Comparison of ENCODE assay signal across 8 cellular contexts in the genomic region with DNA sequence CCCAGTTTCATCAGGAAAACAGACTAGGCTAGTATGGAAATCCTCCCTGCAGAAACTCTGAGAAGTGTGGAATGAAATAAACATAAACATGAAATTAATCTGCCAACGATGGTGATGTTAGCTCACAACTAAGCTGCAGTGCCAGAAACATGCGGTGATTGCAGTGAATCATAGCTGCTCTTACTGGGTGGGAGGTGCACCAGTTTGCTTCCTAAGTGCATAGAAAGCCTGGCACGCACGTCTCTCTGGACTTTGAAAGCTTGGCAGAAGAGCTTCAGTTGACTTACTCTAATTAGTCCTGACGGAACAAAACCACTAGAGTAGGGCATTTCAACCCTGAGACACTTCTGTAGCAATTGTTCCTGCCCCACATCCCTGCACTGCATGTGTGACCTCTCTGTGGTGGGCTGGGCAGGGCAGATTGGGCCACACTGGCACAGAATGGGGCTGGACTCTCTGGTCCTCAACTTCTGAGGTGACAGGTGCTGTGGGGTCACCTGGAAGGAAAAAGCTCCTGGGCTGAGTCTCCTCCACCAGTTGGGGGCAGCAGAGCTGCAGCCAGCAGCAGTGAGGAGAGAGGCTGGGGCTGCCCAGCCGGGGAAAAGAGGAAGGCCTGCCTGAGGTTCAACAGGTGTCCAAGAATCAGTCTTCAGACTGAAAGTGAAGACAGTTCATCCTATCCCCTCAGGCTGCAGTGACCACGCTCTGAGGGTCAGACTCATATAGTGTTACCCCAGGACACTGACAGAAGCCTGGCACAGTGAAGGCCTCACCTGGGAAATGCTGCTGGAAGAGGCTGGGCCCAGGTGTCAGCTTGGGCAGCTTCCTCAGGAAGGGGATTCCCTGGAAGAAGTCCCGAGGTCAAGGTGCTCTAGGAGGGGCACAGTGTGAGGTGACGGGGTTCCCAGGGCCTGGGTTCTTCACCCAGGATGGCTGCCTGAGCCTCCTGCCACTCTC. TPM values are rescaled to one million over a fixed set of nuclear protein-coding genes. Genes with fewer than 3 reads are reported as not detected.
A peak's percentile ranks its signal among the peaks of the same experiment; 100 is the strongest.
DNase-seq lines count a peak whose midpoint lies in the region; ATAC-seq and TF ChIP-seq lines count a peak whose summit lies in the region.

No MANE protein-coding gene starts in this region.

- DNase-seq in AG10803 (ENCODE audit: low read depth) (peak; percentile 76), GM10248 (ENCODE audit: extremely low spot score) (peak; percentile 67), PC-3 (peak; percentile 56), fibroblast of mammary gland (ENCODE audit: low read depth) (peak; percentile 88), SIG-M5 treated with dmso at 0.1 percent for 504 hours (lab: John Stamatoyannopoulos, UW; ENCODE audit: unreplicated experiment) (no peak), 8988T (no peak)
- DNase-seq in stimulated activated CD8-positive, alpha-beta memory T cell treated with anti-CD3 and anti-CD28 coated beads, Interleukin-4, amount 100 ng/mL, for 48 hours = peak; percentile 33

- peak; percentile 28 for TF ChIP-seq CTCF in AG10803 (conservative IDR thresholded peaks at IDR 0.05; ENCODE audit: low read length)
- peak; percentile 69 for TF ChIP-seq CTCF in GM10248 (IDR thresholded peaks at IDR 0.05; ENCODE audit: control extremely low read depth, extremely low read depth, low read depth, missing control alignments)
- TF ChIP-seq CTCF in PC-3 (conservative IDR thresholded peaks at IDR 0.05; ENCODE audit: low read depth, low read length) = peak; percentile 65
- peak; percentile 52 for TF ChIP-seq CTCF in fibroblast of mammary gland (conservative IDR thresholded peaks at IDR 0.05; ENCODE audit: control insufficient read depth, insufficient read depth, low read depth, low read length)

- H3K4me2 ChIP-seq in PC-3 (ENCODE audit: low read length) = peak overlapping the region; percentile 49

- peak overlapping the region; percentile 66 for H3K27ac ChIP-seq in PC-3 (ENCODE audit: low read length)

- H3K4me1 ChIP-seq in PC-3 (ENCODE audit: insufficient read depth, low read length) = peaks cover 28% of the 10 kb centered on the region

- no peaks in the 10 kb centered on the region for H3K9me3 ChIP-seq in PC-3 (ENCODE audit: low read length)

- intact Hi-C loops in PC-3 (cut with micrococcal nuclease) = no loop called here

- POLR2A ChIA-PET in GM10248 (lab: Yijun Ruan, JAX) (no interaction called here), PC-3 (lab: Charles Lee; ENCODE audit: unreplicated experiment) (interaction anchor here (0.6 kb wide), 1 partner anchor 57 kb away, joined by 3 read pairs; no protein-coding TSS in a partner anchor)

- no peaks in the 10 kb centered on the region for H3F3A ChIP-seq in PC-3 (ENCODE audit: low read length, unreplicated experiment)

- no peak overlapping the region for H3K9ac ChIP-seq in PC-3 (ENCODE audit: low read length)

- no peaks in the 10 kb centered on the region for H3K36me3 ChIP-seq in PC-3 (ENCODE audit: low read depth, low read length)

- H3K4me3 ChIP-seq in AG10803 (ENCODE audit: low read length) (no peak overlapping the region), PC-3 (ENCODE audit: low read length) (no peak overlapping the region), fibroblast of mammary gland (ENCODE audit: control insufficient read depth, low read depth, low read length) (no peak overlapping the region)

- H4K20me1 ChIP-seq in PC-3 (ENCODE audit: low read length) = no peaks in the 10 kb centered on the region

- CTCF ChIA-PET in GM10248 (lab: Yijun Ruan, JAX) = interaction anchor here (0.8 to 4.5 kb wide), 23 partner anchors 8 to 259 kb away, joined by 3 to 42 read pairs (median 8); no protein-coding TSS in a partner anchor
- CTCF ChIA-PET in PC-3 (lab: Charles Lee) = interaction anchor here (0.8 to 1.3 kb wide), 2 partner anchors 18 to 97 kb away, joined by 5 to 6 read pairs; no protein-coding TSS in a partner anchor

- H3K27me3 ChIP-seq in PC-3 (ENCODE audit: low read length) = no peaks in the 10 kb centered on the region

- no peaks in the 10 kb centered on the region for H3K79me2 ChIP-seq in PC-3 (ENCODE audit: low read length)

- ATAC-seq in PC-3 = peak; percentile 72
- ATAC-seq in HG02759 (IDR thresholded peaks at IDR 0.05; ENCODE audit: unreplicated experiment) = no peak

- H2AFZ ChIP-seq in PC-3 (ENCODE audit: low read length) = no peak overlapping the region

- no peaks in the 10 kb centered on the region for H3K9me2 ChIP-seq in PC-3 (replicated peaks; ENCODE audit: low read length)

- BruUV-seq in PC-3 (replicated peaks; lab: Mats Ljungman, UMichigan) = no TSS peak

RNA-seq across cellular contexts. Expression of a gene that starts 40.5 kb away (rescaled TPM):
- total RNA-seq in PC-3 (2014; rRNA removed) = not detected in 2 replicates

Comparison
In these comparisons a context has a peak if more than half of its experiments do, and no peak if none do; other contexts are left out.
1. DNase-seq: peak in AG10803 (single experiment), GM10248 (single experiment), PC-3 (single experiment), fibroblast of mammary gland (single experiment) and stimulated activated CD8-positive, alpha-beta memory T cell treated with anti-CD3 and anti-CD28 coated beads, Interleukin-4, amount 100 ng/mL, for 48 hours (single experiment); none in SIG-M5 treated with dmso at 0.1 percent for 504 hours (single experiment) and 8988T (single experiment).
2. Peak in every context shown above with its lines, with median percentiles within 50 percentile points of each other: CTCF ChIP-seq.